24 cellular contexts compared by ENCODE assay signal in the genomic region with DNA sequence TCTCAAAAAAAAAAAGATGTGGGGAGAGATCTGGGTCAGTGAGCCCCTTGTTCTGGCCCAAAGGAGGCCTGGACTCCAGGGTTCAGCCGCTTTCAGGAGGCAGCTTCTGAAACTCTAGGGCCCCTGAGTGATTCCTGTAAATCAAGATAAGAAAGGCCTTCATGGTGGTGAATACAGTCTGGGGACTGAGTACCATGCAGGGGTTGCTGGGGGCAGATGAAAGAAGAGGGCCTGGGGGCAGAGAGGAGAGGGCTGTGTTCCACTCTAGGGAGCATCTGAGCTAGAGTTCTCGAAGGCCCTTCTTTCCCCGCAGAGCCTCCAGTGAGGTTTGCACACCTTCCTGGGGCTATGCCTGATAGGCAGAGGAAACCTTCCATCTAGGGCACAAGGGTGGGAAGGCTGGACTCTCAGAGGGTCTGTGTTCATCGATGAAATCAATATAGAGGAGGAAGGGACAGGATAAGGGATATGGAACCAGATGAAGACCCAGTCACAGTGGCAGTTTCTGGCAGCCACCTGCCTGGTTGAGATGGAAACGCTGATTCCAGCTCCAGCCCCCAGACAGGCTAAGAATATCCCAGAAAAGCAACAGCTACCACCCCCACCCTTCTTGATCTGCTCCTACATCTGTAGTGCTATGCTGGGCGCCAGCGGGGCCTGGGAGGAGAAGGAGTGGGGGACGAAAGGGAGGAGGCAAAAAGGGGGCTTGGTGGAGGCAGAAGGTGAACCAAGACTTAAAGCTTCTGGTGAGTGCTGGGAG. TPM values are rescaled to one million over a fixed set of nuclear protein-coding genes. Genes with fewer than 3 reads are reported as not detected.
A peak's percentile ranks its signal among the peaks of the same experiment; 100 is the strongest.
DNase-seq lines count a peak whose midpoint lies in the region; ATAC-seq, FAIRE-seq and TF ChIP-seq lines count a peak whose summit lies in the region.
"Had no signal": no experiment of that assay in that cellular context is flagged by ENCODE, and none has a peak within 500 bp of the region (broad histone marks: within the 10 kb centered on the region; RNA-seq: fewer than 3 reads in every experiment).

No MANE protein-coding gene starts in this region.

- TF ChIP-seq EP300 in suprapubic skin (IDR thresholded peaks at IDR 0.05) = no peak

- WGBS in small intestine, 3 donors = 80 to 88% (median 81%) methylated on average over 8 of the region's 8 CpGs
- 70% methylated on average over 8 of the region's 8 CpGs for WGBS in suprapubic skin

- ATAC-seq in GM21515 (IDR thresholded peaks at IDR 0.05; ENCODE audit: unreplicated experiment) = no peak

- TF ChIP-seq POLR2A in suprapubic skin (IDR thresholded peaks at IDR 0.05) = no peak

- DNase-seq in SK-N-DZ (ENCODE audit: low spot score) (peak; percentile 65), anterior cingulate cortex (lab: John Stamatoyannopoulos, UW) (peak in 39 of 58 donors; percentile 7 to 83 (median 49)), kidney (peak; percentile 37), posterior cingulate gyrus (peak in 8 of 10 donors; percentile 54 to 94 (median 74)), small intestine (no peak), suprapubic skin (ENCODE audit: low spot score in 2 of 2) (no peak)
- DNase-seq: CD4-positive, CD25-positive, alpha-beta regulatory T cell; COR-L47; DMS79; H9; KBM-7; MM.1S; NCI-H1092; NCI-H1436; NCI-H187 treated with DMSO at 0.1 percent for 48 hours; NCI-H2107; NCI-H446 treated with DMSO at 0.1 percent for 48 hours; NCI-H526 treated with DMSO at 0.1 percent for 48 hours; PC-9; SHP77 treated with DMSO at 0.1 percent for 48 hours had no signal

- no peak for FAIRE-seq in kidney (lab: Jason Lieb, UNC)
- no peak for FAIRE-seq in small intestine (lab: Jason Lieb, UNC)

- intact Hi-C loops in kidney (cut with DNase I) (no loop called here), posterior cingulate gyrus (cut with DNase I) (loop anchor here (5.0 kb wide), 1 partner anchor 57 kb away; no protein-coding TSS in a partner anchor)

- TF ChIP-seq CTCF in kidney (IDR thresholded peaks at IDR 0.05; ENCODE audit: borderline replicate concordance, extremely low read depth, insufficient read depth) = no peak
- TF ChIP-seq CTCF in suprapubic skin (IDR thresholded peaks at IDR 0.05) = no peak

- H3K4me3 ChIP-seq in kidney (ENCODE audit: low read length in 2 of 2) (no peak overlapping the region), small intestine (ENCODE audit: low read depth in 1 of 2, low read length in 2 of 2) (no peak overlapping the region), suprapubic skin (no peak overlapping the region)
- H3K4me3 ChIP-seq: PC-9 had no signal

- peaks cover 0 to 2% of the 10 kb centered on the region in 2 donors for H3K4me1 ChIP-seq in kidney (ENCODE audit: control insufficient read depth in 1 of 2, insufficient read depth in 1 of 2, low read depth in 1 of 2, low read length in 2 of 2)
- H3K4me1 ChIP-seq in small intestine (ENCODE audit: control insufficient read depth in 2 of 2, insufficient read depth in 1 of 2, low read depth in 1 of 2, low read length in 1 of 2) = no peaks in the 10 kb centered on the region
- H3K4me1 ChIP-seq in suprapubic skin = peaks cover 7% of the 10 kb centered on the region

- H3K36me3 ChIP-seq in kidney (ENCODE audit: control insufficient read depth in 1 of 2, insufficient read depth in 2 of 2, low read length in 2 of 2) (no peaks in the 10 kb centered on the region), small intestine (ENCODE audit: control insufficient read depth in 2 of 2, insufficient read depth in 2 of 2, low read length in 2 of 2) (no peaks in the 10 kb centered on the region), suprapubic skin (no peaks in the 10 kb centered on the region)

- H3K9me3 ChIP-seq in kidney (ENCODE audit: control insufficient read depth in 1 of 2, low read length in 2 of 2) = peaks cover 0 to 4% of the 10 kb centered on the region in 2 donors
- no peaks in the 10 kb centered on the region for H3K9me3 ChIP-seq in small intestine (ENCODE audit: control insufficient read depth, low read depth)
- no peaks in the 10 kb centered on the region for H3K9me3 ChIP-seq in suprapubic skin

- H3K9ac ChIP-seq in kidney (ENCODE audit: low read length in 2 of 2) = no peak overlapping the region

- H3K27ac ChIP-seq in kidney (ENCODE audit: low read depth in 2 of 2, low read length in 2 of 2) = no peak overlapping the region
- H3K27ac ChIP-seq in small intestine (ENCODE audit: low read depth in 1 of 2, low read length in 1 of 2) = no peak overlapping the region
- H3K27ac ChIP-seq in suprapubic skin = no peak overlapping the region
- H3K27ac ChIP-seq: PC-9, RWPE1 had no signal

- H3K27me3 ChIP-seq in small intestine (ENCODE audit: control insufficient read depth in 2 of 2, insufficient read depth in 2 of 2, low read length in 2 of 2) = peaks cover 1 to 17% of the 10 kb centered on the region in 2 donors
- peaks cover 79% of the 10 kb centered on the region for H3K27me3 ChIP-seq in suprapubic skin

RNA-seq across cellular contexts. Expression of gene CDK5R2, which starts 4.7 kb away (rescaled TPM):
- polyA plus RNA-seq in SK-N-DZ (2014; cell fraction: cytosol; rRNA removed) = 4.2 TPM in 2 replicates
- polyA plus RNA-seq in SK-N-DZ (2014; cell fraction: nucleus; rRNA removed) = 2.1 and 4.6 TPM in 2 replicates
- not detected for total RNA-seq in kidney
- polyA plus RNA-seq in kidney (ENCODE audit: insufficient read depth, low read depth, low replicate concordance) = not detected
- 1 to 10 TPM in 1 of 3 donors, under 1 TPM in 1, not detected in 1; 0.22 to 1.4 TPM for polyA plus RNA-seq in small intestine
- not detected for total RNA-seq in suprapubic skin
- total RNA-seq: CD4-positive, CD25-positive, alpha-beta regulatory T cell had no signal
- polyA plus RNA-seq: CD4-positive, CD25-positive, alpha-beta regulatory T cell had no signal

RNA-seq across cellular contexts. Expression of gene FEV, which starts 30.3 kb away (rescaled TPM):
- polyA plus RNA-seq in SK-N-DZ (2014; cell fraction: cytosol; rRNA removed) = 21.6 and 28.6 TPM in 2 replicates
- 15.0 and 22.8 TPM in 2 replicates for polyA plus RNA-seq in SK-N-DZ (2014; cell fraction: nucleus; rRNA removed)
- total RNA-seq in kidney (not detected), suprapubic skin (not detected)
- polyA plus RNA-seq in kidney (ENCODE audit: insufficient read depth, low read depth, low replicate concordance) (not detected), small intestine (1 to 10 TPM; 2.9 to 5.7 (median 3.1) TPM)
- total RNA-seq: CD4-positive, CD25-positive, alpha-beta regulatory T cell; H9; HT1080; PC-9 had no signal
- polyA plus RNA-seq: BJ; CD4-positive, CD25-positive, alpha-beta regulatory T cell had no signal

RNA-seq across cellular contexts. Expression of gene CRYBA2, which starts 38.5 kb away (rescaled TPM):
- 7.3 and 18.8 TPM in 2 replicates for polyA plus RNA-seq in SK-N-DZ (2014; cell fraction: cytosol; rRNA removed)
- 9.5 and 10.8 TPM in 2 replicates for polyA plus RNA-seq in SK-N-DZ (2014; cell fraction: nucleus; rRNA removed)
- total RNA-seq in kidney (not detected), suprapubic skin (not detected)
- polyA plus RNA-seq in kidney (ENCODE audit: insufficient read depth, low read depth, low replicate concordance) (not detected), small intestine (1 to 10 TPM; 1.3 to 5.4 (median 3.8) TPM)
- total RNA-seq: CD4-positive, CD25-positive, alpha-beta regulatory T cell; H9; HT1080; PC-9 had no signal
- polyA plus RNA-seq: CD4-positive, CD25-positive, alpha-beta regulatory T cell had no signal

Comparison
In these comparisons a context has a peak if more than half of its experiments do, and no peak if none do; other contexts are left out.
1. DNase-seq: peak in SK-N-DZ (single experiment), anterior cingulate cortex (39 of 58), kidney (single experiment) and posterior cingulate gyrus (8 of 10); none in small intestine (single experiment) and suprapubic skin (0 of 2).